Comparison of ENCODE assay signal across 1 cellular context in the genomic region with DNA sequence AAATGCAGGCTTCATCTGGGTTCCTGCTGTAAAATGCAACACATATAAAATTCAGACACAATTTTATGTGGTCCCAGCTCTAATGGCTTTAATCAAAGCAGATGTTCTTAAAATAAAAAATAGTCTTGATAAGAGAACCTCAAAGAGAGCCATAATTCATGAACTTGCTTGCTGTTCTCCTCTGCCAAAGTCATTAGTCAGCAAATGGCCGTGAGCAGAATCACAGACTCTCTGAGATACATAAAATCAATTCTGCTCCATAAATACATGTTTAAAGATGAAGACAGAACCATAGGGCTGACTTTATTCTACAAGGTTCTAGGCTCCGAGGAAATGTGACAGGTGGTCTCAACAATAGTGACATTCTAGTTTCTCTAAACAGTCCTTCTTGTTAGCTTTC.
TF ChIP-seq lines count a peak whose summit lies in the region.

No MANE protein-coding gene starts in this region.

TF ChIP-seq in HepG2, 621 proteins besides CTCF, POLR2A, EP300 and RAD21:
- TF ChIP-seq MAFK (conservative IDR thresholded peaks at IDR 0.05 in 1 of 2, IDR thresholded peaks at IDR 0.05 in 1 of 2; ENCODE audit: low read length in 2 of 2) (peak; percentile 65 to 72), ZNF468 (CRISPR knock-in tag; IDR thresholded peaks at IDR 0.05) (no peak), MAFF (IDR thresholded peaks at IDR 0.05; ENCODE audit: low read depth, low read length) (peak; percentile 58)
